ENCODE assay signal across 5 cellular contexts in the genomic region with DNA sequence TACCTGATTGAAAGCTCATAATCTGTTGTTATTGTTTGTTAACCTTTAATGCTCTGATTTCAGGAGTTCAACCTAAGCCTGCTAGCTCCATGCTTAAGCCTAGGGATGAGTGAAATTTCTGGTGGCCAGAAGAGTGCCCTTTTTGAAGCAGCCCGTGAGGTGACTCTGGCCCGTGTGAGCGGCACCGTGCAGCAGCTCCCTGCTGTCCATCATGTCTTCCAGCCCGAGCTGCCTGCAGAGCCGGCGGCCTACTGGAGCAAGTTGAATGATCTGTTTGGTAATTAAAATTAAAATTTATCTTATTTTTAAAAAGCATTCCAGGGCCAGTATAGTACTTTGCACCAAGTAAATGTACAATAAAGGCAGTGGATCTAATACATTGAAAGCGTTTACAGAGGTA.
"Had no signal": no experiment of that assay in that cellular context is flagged by ENCODE, and none has a peak within 500 bp of the region (broad histone marks: within the 10 kb centered on the region; RNA-seq: fewer than 3 reads in every experiment).

No MANE protein-coding gene starts in this region.

- H3K27ac Mint-ChIP-seq: GM23338, H9 had no signal

- H3K4me3 Mint-ChIP-seq: GM23338, H9 had no signal

- ATAC-seq: GM23338, K562 had no signal

- H3K4me1 Mint-ChIP-seq: GM23338, H9 had no signal

- DNase-seq: H9, HCEC 1CT, IMR-90 had no signal

- H3K9me3 Mint-ChIP-seq: GM23338, H9 had no signal

- H3K4me3 ChIP-seq: GM23338, K562 had no signal
